Comparison of ENCODE assay signal across 11 cellular contexts in genomic region chr16:57128787-57129389, GRCh38. TPM values are rescaled to one million over a fixed set of nuclear protein-coding genes. Genes with fewer than 3 reads are reported as not detected.
DNase-seq lines count a peak whose midpoint lies in the region; ATAC-seq lines count a peak whose summit lies in the region.
"Had no signal": no experiment of that assay in that cellular context is flagged by ENCODE, and none has a peak within 500 bp of the region (broad histone marks: within the 10 kb centered on the region; RNA-seq: fewer than 3 reads in every experiment).

No MANE protein-coding gene starts in this region.

- ATAC-seq in GM21576 (IDR thresholded peaks at IDR 0.05; ENCODE audit: unreplicated experiment) (peak; percentile 40), HG02763 (IDR thresholded peaks at IDR 0.05; ENCODE audit: unreplicated experiment) (no peak)
- ATAC-seq: PC-3 had no signal

- peak; percentile 26 to 39 for DNase-seq in activated CD4-positive, alpha-beta T cell treated with anti-CD3 and anti-CD28 coated beads, Interleukin-2, amount 50 U/mL, for 48 hours
- peak; percentile 19 for DNase-seq in stimulated activated CD8-positive, alpha-beta memory T cell treated with anti-CD3 and anti-CD28 coated beads, Interleukin-4, amount 100 ng/mL, for 24 hours (ENCODE audit: low read depth)
- DNase-seq in germinal center (ENCODE audit: low spot score), result no peak
- DNase-seq in ureter (ENCODE audit: low spot score), result no peak
- DNase-seq in NCI-H2227 treated with DMSO at 0.1 percent for 48 hours (lab: John Stamatoyannopoulos, UW), result no peak
- DNase-seq: dermis blood vessel endothelial cell, NCI-H2029, PC-3 had no signal

- H3K27ac ChIP-seq in angular gyrus (ENCODE audit: low read depth, low read length), result peak overlapping the region; percentile 80

RNA-seq across cellular contexts. Expression of gene CPNE2, which starts 36.5 kb away (rescaled TPM):
- total RNA-seq in ureter, result 19.8 TPM

RNA-seq across cellular contexts. Expression of gene PSME3IP1, which starts 57.0 kb away (rescaled TPM):
- total RNA-seq in ureter, result 122 TPM

RNA-seq across cellular contexts. Expression of gene RSPRY1, which starts 57.2 kb away (rescaled TPM):
- total RNA-seq in ureter, result 44.7 TPM

Comparison
In these comparisons a context has a peak if more than half of its experiments do, and no peak if none do; other contexts are left out.
1. DNase-seq: peak in activated CD4-positive, alpha-beta T cell treated with anti-CD3 and anti-CD28 coated beads, Interleukin-2, amount 50 U/mL, for 48 hours (2 of 2) and stimulated activated CD8-positive, alpha-beta memory T cell treated with anti-CD3 and anti-CD28 coated beads, Interleukin-4, amount 100 ng/mL, for 24 hours (single experiment); none in germinal center (single experiment), ureter (single experiment) and NCI-H2227 treated with DMSO at 0.1 percent for 48 hours (single experiment).